In the genomic region with DNA sequence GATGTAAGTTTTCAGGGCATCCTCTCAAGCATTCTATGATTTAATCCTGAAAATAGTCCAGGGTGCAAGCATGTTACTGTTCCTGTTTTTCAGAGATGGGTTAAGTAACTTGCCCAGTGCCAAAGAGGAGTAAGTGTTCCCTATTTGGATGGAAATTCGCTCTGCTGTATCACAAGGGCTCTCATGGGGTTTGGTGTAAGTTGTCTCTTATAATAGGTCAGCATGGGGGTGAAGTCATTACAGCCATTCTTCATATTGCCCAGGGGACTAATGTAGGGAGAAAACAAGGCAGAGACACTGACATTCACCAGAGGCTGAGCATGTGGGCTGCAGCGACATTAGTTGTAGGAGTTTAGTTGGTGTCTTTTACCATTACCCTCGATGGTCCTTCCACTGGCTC, we compare ENCODE assay signal across 19 cellular contexts.
"Had no signal": no experiment of that assay in that cellular context is flagged by ENCODE, and none has a peak within 500 bp of the region (broad histone marks: within the 10 kb centered on the region; RNA-seq: fewer than 3 reads in every experiment).

No MANE protein-coding gene starts in this region.

- H3K9me3 ChIP-seq: sigmoid colon, testis, tibial nerve had no signal

- ATAC-seq: foreskin keratinocyte, left lobe of liver, natural killer cell had no signal

- H3K4me1 Mint-ChIP-seq: mesothelial cell of epicardium, natural killer cell, neural crest cell had no signal

- H3K9me3 Mint-ChIP-seq: dendritic cell treated with granulocyte-macrophage colony-stimulating factor and Interleukin-4, amounts not matched to agents 40 ng/mL and 50 ng/mL, for 4 days; mesothelial cell of epicardium; neural crest cell had no signal

- H3K36me3 ChIP-seq: sigmoid colon, tibial nerve had no signal

- DNase-seq: cerebellar nuclear complex; foreskin keratinocyte; head of caudate nucleus; hippocampal formation; islet precursor cell; mammary epithelial cell; natural killer cell; posterior cingulate gyrus; sigmoid colon; stimulated activated CD4-positive, alpha-beta T cell treated with anti-CD3 and anti-CD28 coated beads, Interleukin-2, amount 100 ng/mL, for 24 hours; stimulated activated CD4-positive, alpha-beta T cell treated with anti-CD3 and anti-CD28 coated beads, Interleukin-4, amount 100 ng/mL, for 4 hours; testis had no signal

- H3K4me1 ChIP-seq: foreskin keratinocyte, sigmoid colon, testis, tibial nerve had no signal

- H3K27me3 Mint-ChIP-seq: dendritic cell treated with granulocyte-macrophage colony-stimulating factor and Interleukin-4, amounts not matched to agents 40 ng/mL and 50 ng/mL, for 4 days; stimulated activated naive CD8-positive, alpha-beta T cell treated with anti-CD3 and anti-CD28 coated beads, Interleukin-15, Interleukin-2, amounts not matched to agents 100 ng/mL and 50 ng/mL, for 24 hours had no signal

- H3K4me3 Mint-ChIP-seq: dendritic cell treated with granulocyte-macrophage colony-stimulating factor and Interleukin-4, amounts not matched to agents 40 ng/mL and 50 ng/mL, for 4 days; mesothelial cell of epicardium; natural killer cell; neural crest cell; stimulated activated naive CD8-positive, alpha-beta T cell treated with anti-CD3 and anti-CD28 coated beads, Interleukin-15, Interleukin-2, amounts not matched to agents 100 ng/mL and 50 ng/mL, for 24 hours had no signal

- H3K36me3 Mint-ChIP-seq: mesothelial cell of epicardium, natural killer cell had no signal

- H3K4me3 ChIP-seq: sigmoid colon, skin epidermis, testis, tibial nerve had no signal

- H3K27ac ChIP-seq: foreskin keratinocyte, sigmoid colon, skin epidermis, testis, tibial nerve had no signal

- H3K27me3 ChIP-seq: foreskin keratinocyte, sigmoid colon, testis, tibial nerve had no signal

- H3K27ac Mint-ChIP-seq: dendritic cell treated with granulocyte-macrophage colony-stimulating factor and Interleukin-4, amounts not matched to agents 40 ng/mL and 50 ng/mL, for 4 days; mesothelial cell of epicardium; natural killer cell; stimulated activated naive CD8-positive, alpha-beta T cell treated with anti-CD3 and anti-CD28 coated beads, Interleukin-15, Interleukin-2, amounts not matched to agents 100 ng/mL and 50 ng/mL, for 24 hours had no signal
